30 cellular contexts compared by ENCODE assay signal in genomic region chr22:41805639-41806038, GRCh38.
"Had no signal": no experiment of that assay in that cellular context is flagged by ENCODE, and none has a peak within 500 bp of the region (broad histone marks: within the 10 kb centered on the region; RNA-seq: fewer than 3 reads in every experiment).

No MANE protein-coding gene starts in this region.

- H3K9me3 Mint-ChIP-seq: activated CD4-positive, alpha-beta T cell treated with anti-CD3 and anti-CD28 coated beads, Interleukin-2, amount 10 ng/mL, durations not matched to agents 7 days and 5 days; activated naive CD4-positive, alpha-beta T cell treated with anti-CD3 and anti-CD28 coated beads, Interleukin-2, amount 10 ng/mL, durations not matched to agents 7 days and 5 days; activated T-cell treated with anti-CD3 and anti-CD28 coated beads, Interleukin-2, amount 50 U/mL, for 24 hours; activated T-helper 1 cell treated with anti-CD3 and anti-CD28 coated beads, Interleukin-12 subunit alpha, Interleukin-12 subunit beta, Interleukin-2, Interleukin-4 antibody, amounts not matched to agents 30 ng/mL and 10 ng/mL and 1 ng/mL, durations not matched to agents 14 hours and 24 hours and 36 hours; WTC11 had no signal

- DNase-seq: activated CD4-positive, alpha-beta T cell treated with anti-CD3 and anti-CD28 coated beads for 36 hours; activated CD4-positive, alpha-beta T cell treated with anti-CD3 and anti-CD28 coated beads, Interleukin-2, amount 10 ng/mL, durations not matched to agents 7 days and 5 days; activated CD4-positive, alpha-beta T cell treated with anti-CD3 and anti-CD28 coated beads, Interleukin-2, amount 50 U/mL, for 48 hours; activated CD8-positive, alpha-beta T cell treated with anti-CD3 and anti-CD28 coated beads, Interleukin-2, amount 10 ng/mL, durations not matched to agents 7 days and 5 days; activated gamma-delta T cell treated with Interleukin-2 at 50 U/mL for 16 hours; activated naive CD4-positive, alpha-beta T cell treated with anti-CD3 and anti-CD28 coated beads, Interleukin-2, amount 10 ng/mL, durations not matched to agents 7 days and 5 days; activated T-cell treated with anti-CD3 and anti-CD28 coated beads, Interleukin-2, amount 50 U/mL, for 24 hours; amygdala; body of pancreas; cortex of kidney; MG63; NCI-H1048; NCI-H1105 treated with DMSO at 0.1 percent for 48 hours; NCI-H1436; NCI-H1694 treated with DMSO at 0.1 percent for 48 hours; NCI-H2029; NCI-H345; NCI-H524 treated with DMSO at 0.1 percent for 48 hours; PC-9; SW 1271; T-helper 1 cell had no signal

- H2AFZ ChIP-seq: PC-9 had no signal

- H3K4me2 ChIP-seq: PC-9 had no signal

- H3K27ac Mint-ChIP-seq: activated CD4-positive, alpha-beta T cell treated with anti-CD3 and anti-CD28 coated beads for 36 hours; activated CD4-positive, alpha-beta T cell treated with anti-CD3 and anti-CD28 coated beads, Interleukin-2, amount 10 ng/mL, durations not matched to agents 7 days and 5 days; activated CD8-positive, alpha-beta T cell treated with anti-CD3 and anti-CD28 coated beads, Interleukin-2, amount 10 ng/mL, durations not matched to agents 7 days and 5 days; activated naive CD4-positive, alpha-beta T cell treated with anti-CD3 and anti-CD28 coated beads, Interleukin-2, amount 10 ng/mL, durations not matched to agents 7 days and 5 days; activated naive CD8-positive, alpha-beta T cell; activated T-cell treated with anti-CD3 and anti-CD28 coated beads, Interleukin-2, amount 50 U/mL, for 24 hours; WTC11 had no signal

- FAIRE-seq: astrocyte, RCC 7860 had no signal

- H3K36me3 ChIP-seq: breast epithelium, MG63 had no signal

- H3K4me3 ChIP-seq: body of pancreas, breast epithelium, MG63, PC-9 had no signal

- ATAC-seq: activated CD4-positive, alpha-beta T cell treated with anti-CD3 and anti-CD28 coated beads for 36 hours; activated CD4-positive, CD25-positive, alpha-beta regulatory T cell treated with anti-CD3 and anti-CD28 coated beads, Interleukin-2, amount 50 U/mL, for 24 hours; activated CD8-positive, alpha-beta T cell treated with anti-CD3 and anti-CD28 coated beads, Interleukin-2, amount 10 ng/mL, durations not matched to agents 7 days and 5 days; body of pancreas; Right ventricle myocardium inferior; WTC11 had no signal

- H3K9me3 ChIP-seq: body of pancreas, breast epithelium, MG63 had no signal

- H3K27ac ChIP-seq: body of pancreas, breast epithelium, PC-9, RWPE1 had no signal

- H3K4me3 Mint-ChIP-seq: activated CD4-positive, alpha-beta T cell treated with anti-CD3 and anti-CD28 coated beads for 36 hours; activated CD4-positive, alpha-beta T cell treated with anti-CD3 and anti-CD28 coated beads, Interleukin-2, amount 10 ng/mL, durations not matched to agents 7 days and 5 days; activated CD8-positive, alpha-beta T cell treated with anti-CD3 and anti-CD28 coated beads, Interleukin-2, amount 10 ng/mL, durations not matched to agents 7 days and 5 days; activated naive CD4-positive, alpha-beta T cell treated with anti-CD3 and anti-CD28 coated beads, Interleukin-2, amount 10 ng/mL, durations not matched to agents 7 days and 5 days; activated naive CD8-positive, alpha-beta T cell; activated T-cell treated with anti-CD3 and anti-CD28 coated beads, Interleukin-2, amount 50 U/mL, for 24 hours; activated T-helper 1 cell treated with anti-CD3 and anti-CD28 coated beads, Interleukin-12 subunit alpha, Interleukin-12 subunit beta, Interleukin-2, Interleukin-4 antibody, amounts not matched to agents 30 ng/mL and 10 ng/mL and 1 ng/mL, durations not matched to agents 14 hours and 24 hours and 36 hours; WTC11 had no signal

- H3K27me3 Mint-ChIP-seq: activated CD4-positive, alpha-beta T cell treated with anti-CD3 and anti-CD28 coated beads for 36 hours; activated CD4-positive, alpha-beta T cell treated with anti-CD3 and anti-CD28 coated beads, Interleukin-2, amount 10 ng/mL, durations not matched to agents 7 days and 5 days; activated naive CD4-positive, alpha-beta T cell treated with anti-CD3 and anti-CD28 coated beads, Interleukin-2, amount 10 ng/mL, durations not matched to agents 7 days and 5 days; activated naive CD8-positive, alpha-beta T cell; activated T-cell treated with anti-CD3 and anti-CD28 coated beads, Interleukin-2, amount 50 U/mL, for 24 hours had no signal
